ENCODE assay signal across 32 cellular contexts in the genomic region with DNA sequence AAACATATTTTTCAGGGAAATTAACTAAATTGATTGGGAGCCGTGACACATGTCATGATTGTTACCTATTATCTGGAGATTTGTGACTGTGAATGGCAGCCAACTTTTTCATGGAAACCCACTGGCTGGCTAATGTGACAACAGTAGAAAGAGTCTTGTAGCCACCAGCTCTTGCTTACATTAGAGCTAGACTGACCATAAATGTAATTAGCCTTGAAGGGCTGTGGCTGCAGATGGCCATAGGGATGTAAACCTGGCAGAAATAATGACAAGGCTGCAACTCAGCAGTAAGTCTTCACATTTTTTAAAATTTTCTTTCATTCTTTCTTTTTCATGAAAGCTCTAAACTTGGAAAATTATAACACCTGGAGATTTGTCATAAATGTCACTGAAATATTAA.
"Had no signal": no experiment of that assay in that cellular context is flagged by ENCODE, and none has a peak within 500 bp of the region (broad histone marks: within the 10 kb centered on the region; RNA-seq: fewer than 3 reads in every experiment).

No MANE protein-coding gene starts in this region.

- H3K27ac ChIP-seq: adrenal gland, body of pancreas, breast epithelium, KMS-11, PC-9, RWPE1, SJCRH30, VCaP had no signal

- DNase-seq: activated B cell treated with CpG ODN at 0.5 μM for 24 hours; activated CD4-positive, alpha-beta memory T cell treated with anti-CD3 and anti-CD28 coated beads for 36 hours; activated CD4-positive, alpha-beta T cell treated with anti-CD3 and anti-CD28 coated beads for 4 hours; activated CD4-positive, alpha-beta T cell treated with anti-CD3 and anti-CD28 coated beads, Interleukin-2, amount 50 U/mL, for 1 hour; activated CD4-positive, CD25-positive, alpha-beta regulatory T cell treated with anti-CD3 and anti-CD28 coated beads, Interleukin-2, amount 50 U/mL, for 72 hours; activated CD8-positive, alpha-beta memory T cell treated with anti-CD3 and anti-CD28 coated beads, Interleukin-2, amount 50 U/mL, for 4 hours; activated gamma-delta T cell treated with Interleukin-2 at 50 U/mL for 16 hours; activated naive CD4-positive, alpha-beta T cell treated with anti-CD3 and anti-CD28 coated beads for 36 hours; activated T-cell treated with anti-CD3 and anti-CD28 coated beads for 4 hours; activated T-cell treated with anti-CD3 and anti-CD28 coated beads, Interleukin-2, amount 50 U/mL, for 4 hours; adrenal gland; body of pancreas; MM.1S; NCI-H1092 treated with DMSO at 0.1 percent for 48 hours; NCI-H1694 treated with DMSO at 0.1 percent for 48 hours; NCI-H2029; NCI-H2107; NCI-H2171; NCI-H510A; NCI-H526; PC-9; SJCRH30; SW 1271; T-helper 1 cell; T-helper 2 cell; T-helper 9 cell had no signal

- H3K27me3 ChIP-seq: adrenal gland, body of pancreas, breast epithelium, SJCRH30 had no signal

- H3K36me3 ChIP-seq: adrenal gland, breast epithelium, SJCRH30 had no signal

- H3K4me1 ChIP-seq: adrenal gland, body of pancreas, breast epithelium, SJCRH30 had no signal

- ATAC-seq: activated naive CD4-positive, alpha-beta T cell treated with anti-CD3 and anti-CD28 coated beads, Interleukin-2, amount 50 U/mL, for 72 hours; activated T-cell treated with anti-CD3 and anti-CD28 coated beads, Interleukin-2, amount 50 U/mL, for 4 hours; body of pancreas; Right ventricle myocardium inferior had no signal

- H3K9me3 ChIP-seq: adrenal gland, body of pancreas, breast epithelium, SJCRH30 had no signal

- H3K4me3 ChIP-seq: adrenal gland, body of pancreas, breast epithelium, PC-9, SJCRH30 had no signal
